7 cellular contexts compared by ENCODE assay signal in the genomic region with DNA sequence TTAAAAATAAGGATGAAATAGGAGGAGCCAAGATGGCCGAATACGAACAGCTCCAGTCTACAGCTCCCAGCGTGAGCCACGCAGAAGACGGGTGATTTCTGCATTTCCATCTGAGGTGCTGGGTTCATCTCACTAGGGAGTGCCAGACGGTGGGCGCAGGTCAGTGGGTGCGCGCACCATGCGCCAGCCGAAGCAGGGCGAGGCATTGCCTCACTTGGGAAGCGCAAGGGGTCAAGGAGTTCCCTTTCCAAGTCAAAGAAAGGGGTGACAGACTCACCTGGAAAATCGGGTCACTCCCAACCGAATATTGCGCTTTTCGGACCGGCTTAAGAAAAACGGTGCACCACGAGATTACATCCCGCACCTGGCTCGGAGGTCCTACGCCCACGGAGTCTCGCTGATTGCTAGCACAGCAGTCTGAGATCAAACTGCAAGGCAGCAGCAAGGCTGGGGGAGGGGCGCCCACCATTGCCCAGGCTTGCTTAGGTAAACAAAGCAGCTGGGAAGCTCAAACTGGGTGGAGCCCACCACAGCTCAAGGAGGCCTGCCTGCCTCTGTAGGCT.
DNase-seq lines count a peak whose midpoint lies in the region; TF ChIP-seq lines count a peak whose summit lies in the region.
"Not testable (repeated sequence)": the region's sequence is repeated elsewhere in the genome, so short reads cannot be mapped to it uniquely, and the experiment has no call there.

No MANE protein-coding gene starts in this region.

- not testable (repeated sequence) for H3K4me1 ChIP-seq in ES-I3 (ENCODE audit: insufficient read depth, low read length); iPS-18a (ENCODE audit: control insufficient read depth, low read depth, low read length)

- H3K4me1 Mint-ChIP-seq in brain: peaks cover 29% of the 10 kb centered on the region

- H3K79me2 ChIP-seq in neural cell (replicated peaks; ENCODE audit: insufficient read depth, low read length): not testable (repeated sequence)

- H3F3A ChIP-seq in neural cell (ENCODE audit: insufficient read depth, low read length, poor library complexity, severe bottlenecking): not testable (repeated sequence)

- not testable (repeated sequence) for H2AFZ ChIP-seq in neural cell (ENCODE audit: low read depth, low read length)

- H3K9ac ChIP-seq in ES-I3 (ENCODE audit: low read depth, low read length) (peak overlapping the region; percentile 79), iPS-18a (ENCODE audit: low read length) (peak overlapping the region; percentile 53)
- H3K9ac ChIP-seq in neural cell (ENCODE audit: low read length): not testable (repeated sequence)

- peaks cover 3 to 10% (median 7%) of the 10 kb centered on the region in 5 experiments for H3K9me3 Mint-ChIP-seq in brain

- peak overlapping the region; percentile 36 for H3K27ac ChIP-seq in epithelial cell of prostate
- H3K27ac ChIP-seq in iPS-18a (ENCODE audit: low read length); neural cell (ENCODE audit: low read length): not testable (repeated sequence)

- not testable (repeated sequence) for H3K9me3 ChIP-seq in ES-I3 (ENCODE audit: control insufficient read depth, insufficient read depth, low read length); iPS-18a (ENCODE audit: control insufficient read depth, low read depth, low read length); neural cell (ENCODE audit: low read length)

- not testable (repeated sequence) for TF ChIP-seq EP300 in neural cell (conservative IDR thresholded peaks at IDR 0.05; ENCODE audit: poor library complexity, severe bottlenecking)

- H3K4me2 ChIP-seq in neural cell (ENCODE audit: low read length): not testable (repeated sequence)

- not testable (repeated sequence) for H3K27me3 ChIP-seq in iPS-18a (ENCODE audit: control insufficient read depth, insufficient read depth, low read length); neural cell (ENCODE audit: insufficient read depth, low read depth, low read length)

- not testable (repeated sequence) for H3K27me3 Mint-ChIP-seq in brain

- H4K20me1 ChIP-seq in neural cell (ENCODE audit: insufficient read depth): not testable (repeated sequence)

- TF ChIP-seq CTCF in brain (conservative IDR thresholded peaks at IDR 0.05); neural cell (IDR thresholded peaks at IDR 0.05; ENCODE audit: poor library complexity, severe bottlenecking): not testable (repeated sequence)

- DNase-seq in NCI-H1105 (lab: John Stamatoyannopoulos, UW): peak; percentile 47
- peak; percentile 1 for DNase-seq in NK-92 treated with Interleukin-12 subunit alpha and Interleukin-12 subunit beta, amount 100 ng/mL, for 24 hours (lab: John Stamatoyannopoulos, UW)
- DNase-seq in epithelial cell of prostate (ENCODE audit: low read depth, low spot score): not testable (repeated sequence)

- H3K27ac Mint-ChIP-seq in brain: peak overlapping the region; percentile 37 to 96 (median 81)

- H3K9me2 ChIP-seq in neural cell (ENCODE audit: insufficient read depth, low read length): not testable (repeated sequence)

- not testable (repeated sequence) for H3K36me3 ChIP-seq in ES-I3 (ENCODE audit: insufficient read depth, low read length); iPS-18a (ENCODE audit: control insufficient read depth, low read depth, low read length); neural cell (ENCODE audit: insufficient read depth, low read length)

- not testable (repeated sequence) for TF ChIP-seq RAD21 in neural cell (conservative IDR thresholded peaks at IDR 0.05)

- not testable (repeated sequence) for H3K36me3 Mint-ChIP-seq in brain

- H3K4me3 ChIP-seq in iPS-18a (ENCODE audit: low read length) (peak overlapping the region; percentile 69), neural cell (ENCODE audit: low read length) (peak overlapping the region; percentile 16)

- H3K4me3 Mint-ChIP-seq in brain: peak overlapping the region; percentile 70 to 91 (median 83)
